18 cellular contexts compared by ENCODE assay signal in genomic region chr2:30371028-30371708, GRCh38.
DNase-seq lines count a peak whose midpoint lies in the region; ATAC-seq and TF ChIP-seq lines count a peak whose summit lies in the region.
"Had no signal": no experiment of that assay in that cellular context is flagged by ENCODE, and none has a peak within 500 bp of the region (broad histone marks: within the 10 kb centered on the region; RNA-seq: fewer than 3 reads in every experiment).

No MANE protein-coding gene starts in this region.

- H3K9me3 Mint-ChIP-seq in activated T-cell treated with anti-CD3 and anti-CD28 coated beads, Interleukin-2, amount 50 U/mL, for 24 hours: no peaks in the 10 kb centered on the region
- H3K9me3 Mint-ChIP-seq in activated T-cell treated with anti-CD3 and anti-CD28 coated beads, Interleukin-2, amount 50 U/mL, for 4 hours: no peaks in the 10 kb centered on the region
- no peaks in the 10 kb centered on the region for H3K9me3 Mint-ChIP-seq in stimulated activated effector memory CD8-positive, alpha-beta T cell treated with anti-CD3 and anti-CD28 coated beads, Interleukin-12 subunit alpha, Interleukin-12 subunit beta, amount 100 ng/mL, for 72 hours
- H3K9me3 Mint-ChIP-seq in mesothelial cell of epicardium: no peaks in the 10 kb centered on the region

- in situ Hi-C loops in GM23248 (cut with MboI): no loop called here

- no peaks in the 10 kb centered on the region for H3K36me3 Mint-ChIP-seq in activated T-cell treated with anti-CD3 and anti-CD28 coated beads, Interleukin-2, amount 50 U/mL, for 24 hours (ENCODE audit: low read depth)
- H3K36me3 Mint-ChIP-seq in activated T-cell treated with anti-CD3 and anti-CD28 coated beads, Interleukin-2, amount 50 U/mL, for 4 hours (ENCODE audit: insufficient read depth): no peaks in the 10 kb centered on the region
- no peaks in the 10 kb centered on the region for H3K36me3 Mint-ChIP-seq in stimulated activated effector memory CD8-positive, alpha-beta T cell treated with anti-CD3 and anti-CD28 coated beads, Interleukin-12 subunit alpha, Interleukin-12 subunit beta, amount 100 ng/mL, for 72 hours
- no peaks in the 10 kb centered on the region for H3K36me3 Mint-ChIP-seq in mesothelial cell of epicardium

- no peak overlapping the region for H3K4me3 Mint-ChIP-seq in activated T-cell treated with anti-CD3 and anti-CD28 coated beads, Interleukin-2, amount 50 U/mL, for 24 hours
- no peak overlapping the region for H3K4me3 Mint-ChIP-seq in activated T-cell treated with anti-CD3 and anti-CD28 coated beads, Interleukin-2, amount 50 U/mL, for 4 hours
- H3K4me3 Mint-ChIP-seq in stimulated activated effector memory CD8-positive, alpha-beta T cell treated with anti-CD3 and anti-CD28 coated beads, Interleukin-12 subunit alpha, Interleukin-12 subunit beta, amount 100 ng/mL, for 72 hours: no peak overlapping the region
- H3K4me3 Mint-ChIP-seq in mesothelial cell of epicardium: no peak overlapping the region

- H3K9me3 ChIP-seq in GM23248 (ENCODE audit: low read depth) (no peaks in the 10 kb centered on the region), adipocyte (ENCODE audit: control insufficient read depth, low read length) (no peaks in the 10 kb centered on the region), spleen (no peaks in the 10 kb centered on the region)

- H3K4me3 ChIP-seq in GM23248 (no peak overlapping the region), adipocyte (ENCODE audit: low read length) (no peak overlapping the region), spleen (no peak overlapping the region)
- H3K4me3 ChIP-seq: PC-9 had no signal

- no peaks in the 10 kb centered on the region for H3K9me2 ChIP-seq in GM23248 (ENCODE audit: insufficient read depth)

- peaks cover 66% of the 10 kb centered on the region for H3K4me1 ChIP-seq in GM23248 (ENCODE audit: insufficient read depth)
- peaks cover 45% of the 10 kb centered on the region for H3K4me1 ChIP-seq in adipocyte (ENCODE audit: control insufficient read depth, insufficient read depth, low read length)
- peaks cover 0 to 15% (median 6%) of the 10 kb centered on the region in 6 donors for H3K4me1 ChIP-seq in spleen

- intact Hi-C loops in spleen (cut with DNase I; ENCODE audit: low total_unique reads): no loop called here

- DNase-seq in activated T-cell treated with anti-CD3 and anti-CD28 coated beads, Interleukin-2, amount 50 U/mL, for 24 hours: no peak
- no peak for DNase-seq in activated T-cell treated with anti-CD3 and anti-CD28 coated beads, Interleukin-2, amount 50 U/mL, for 4 hours
- DNase-seq in GM23248 (no peak), adipocyte (ENCODE audit: low read depth) (no peak), mesothelial cell of epicardium (ENCODE audit: low spot score in 2 of 2, unreplicated experiment in 2 of 2) (no peak), spleen (no peak)
- no peak for DNase-seq in stimulated activated effector memory CD8-positive, alpha-beta T cell treated with anti-CD3 and anti-CD28 coated beads, Interleukin-12 subunit alpha, Interleukin-12 subunit beta, amount 100 ng/mL, for 72 hours (ENCODE audit: low spot score in 2 of 2)
- DNase-seq: AML-193, Calu3, HCEC 1CT, Karpas-422, MM.1S, NCI-H1105, NCI-H1694 treated with DMSO at 0.1 percent for 48 hours, NCI-H345, NCI-H69, PC-9 had no signal

- peaks cover 53% of the 10 kb centered on the region for H3K4me1 Mint-ChIP-seq in activated T-cell treated with anti-CD3 and anti-CD28 coated beads, Interleukin-2, amount 50 U/mL, for 24 hours (ENCODE audit: low read depth)
- H3K4me1 Mint-ChIP-seq in activated T-cell treated with anti-CD3 and anti-CD28 coated beads, Interleukin-2, amount 50 U/mL, for 4 hours (ENCODE audit: low read depth): peaks cover 45% of the 10 kb centered on the region
- peaks cover 57% of the 10 kb centered on the region for H3K4me1 Mint-ChIP-seq in stimulated activated effector memory CD8-positive, alpha-beta T cell treated with anti-CD3 and anti-CD28 coated beads, Interleukin-12 subunit alpha, Interleukin-12 subunit beta, amount 100 ng/mL, for 72 hours
- peaks cover 21% of the 10 kb centered on the region for H3K4me1 Mint-ChIP-seq in mesothelial cell of epicardium

- 61 to 71% methylated on average over 2 of the region's 2 CpGs for WGBS in GM23248 (ENCODE audit: low coverage in 1 of 2, low lambda C conversion rate in 2 of 2, missing lambda C conversion rate in 2 of 2), 2 experiments
- WGBS in spleen, 5 donors: 61 to 78% (median 66%) methylated on average over 2 of the region's 2 CpGs

- no peak for ATAC-seq in activated T-cell treated with anti-CD3 and anti-CD28 coated beads, Interleukin-2, amount 50 U/mL, for 4 hours
- no peak for ATAC-seq in stimulated activated effector memory CD8-positive, alpha-beta T cell treated with anti-CD3 and anti-CD28 coated beads, Interleukin-12 subunit alpha, Interleukin-12 subunit beta, amount 100 ng/mL, for 72 hours
- ATAC-seq in GM18861 (IDR thresholded peaks at IDR 0.05; ENCODE audit: unreplicated experiment): no peak

- H3K9ac ChIP-seq in GM23248 (peak overlapping the region; percentile 39), adipocyte (ENCODE audit: low read length) (peak overlapping the region; percentile 11)

- no peaks in the 10 kb centered on the region for H3K36me3 ChIP-seq in GM23248 (ENCODE audit: low read depth)
- H3K36me3 ChIP-seq in adipocyte (ENCODE audit: control insufficient read depth, insufficient read depth, low read length, severe bottlenecking): no peaks in the 10 kb centered on the region
- no peaks in the 10 kb centered on the region for H3K36me3 ChIP-seq in spleen

- no peak overlapping the region for H3K4me2 ChIP-seq in GM23248 (ENCODE audit: unreplicated experiment)
- H3K4me2 ChIP-seq: PC-9 had no signal

- no peak overlapping the region for H2AFZ ChIP-seq in GM23248
- H2AFZ ChIP-seq: PC-9 had no signal

- H4K20me1 ChIP-seq in GM23248 (ENCODE audit: insufficient read depth): no peaks in the 10 kb centered on the region

- no peaks in the 10 kb centered on the region for H3K79me2 ChIP-seq in GM23248 (ENCODE audit: insufficient read depth)

- peak overlapping the region; percentile 78 for H3K27ac Mint-ChIP-seq in activated T-cell treated with anti-CD3 and anti-CD28 coated beads, Interleukin-2, amount 50 U/mL, for 24 hours
- H3K27ac Mint-ChIP-seq in stimulated activated effector memory CD8-positive, alpha-beta T cell treated with anti-CD3 and anti-CD28 coated beads, Interleukin-12 subunit alpha, Interleukin-12 subunit beta, amount 100 ng/mL, for 72 hours: peak overlapping the region; percentile 69
- H3K27ac Mint-ChIP-seq in mesothelial cell of epicardium: no peak overlapping the region

- peak overlapping the region; percentile 92 for H3K27ac ChIP-seq in GM23248
- no peak overlapping the region for H3K27ac ChIP-seq in spleen
- H3K27ac ChIP-seq: PC-9 had no signal

- H3K27me3 Mint-ChIP-seq in activated T-cell treated with anti-CD3 and anti-CD28 coated beads, Interleukin-2, amount 50 U/mL, for 24 hours: no peaks in the 10 kb centered on the region
- H3K27me3 Mint-ChIP-seq in activated T-cell treated with anti-CD3 and anti-CD28 coated beads, Interleukin-2, amount 50 U/mL, for 4 hours (ENCODE audit: low read depth): no peaks in the 10 kb centered on the region
- no peaks in the 10 kb centered on the region for H3K27me3 Mint-ChIP-seq in mesothelial cell of epicardium (ENCODE audit: low read depth)

- H3F3A ChIP-seq in GM23248 (ENCODE audit: insufficient read depth): peaks cover 44% of the 10 kb centered on the region

- no peak for TF ChIP-seq POLR2A in spleen (IDR thresholded peaks at IDR 0.05)

- no peaks in the 10 kb centered on the region for H3K27me3 ChIP-seq in GM23248 (replicated peaks; ENCODE audit: insufficient read depth)
- H3K27me3 ChIP-seq in adipocyte (replicated peaks; ENCODE audit: control insufficient read depth, insufficient read depth, low read length): no peaks in the 10 kb centered on the region
- H3K27me3 ChIP-seq in spleen (replicated peaks in 1 of 7): no peaks in the 10 kb centered on the region

- TF ChIP-seq CTCF in mesothelial cell of epicardium (IDR thresholded peaks at IDR 0.05; ENCODE audit: unreplicated experiment): no peak
- no peak for TF ChIP-seq CTCF in spleen (IDR thresholded peaks at IDR 0.05 in 8 of 11, conservative IDR thresholded peaks at IDR 0.05 in 3 of 11)
